In the genomic region with DNA sequence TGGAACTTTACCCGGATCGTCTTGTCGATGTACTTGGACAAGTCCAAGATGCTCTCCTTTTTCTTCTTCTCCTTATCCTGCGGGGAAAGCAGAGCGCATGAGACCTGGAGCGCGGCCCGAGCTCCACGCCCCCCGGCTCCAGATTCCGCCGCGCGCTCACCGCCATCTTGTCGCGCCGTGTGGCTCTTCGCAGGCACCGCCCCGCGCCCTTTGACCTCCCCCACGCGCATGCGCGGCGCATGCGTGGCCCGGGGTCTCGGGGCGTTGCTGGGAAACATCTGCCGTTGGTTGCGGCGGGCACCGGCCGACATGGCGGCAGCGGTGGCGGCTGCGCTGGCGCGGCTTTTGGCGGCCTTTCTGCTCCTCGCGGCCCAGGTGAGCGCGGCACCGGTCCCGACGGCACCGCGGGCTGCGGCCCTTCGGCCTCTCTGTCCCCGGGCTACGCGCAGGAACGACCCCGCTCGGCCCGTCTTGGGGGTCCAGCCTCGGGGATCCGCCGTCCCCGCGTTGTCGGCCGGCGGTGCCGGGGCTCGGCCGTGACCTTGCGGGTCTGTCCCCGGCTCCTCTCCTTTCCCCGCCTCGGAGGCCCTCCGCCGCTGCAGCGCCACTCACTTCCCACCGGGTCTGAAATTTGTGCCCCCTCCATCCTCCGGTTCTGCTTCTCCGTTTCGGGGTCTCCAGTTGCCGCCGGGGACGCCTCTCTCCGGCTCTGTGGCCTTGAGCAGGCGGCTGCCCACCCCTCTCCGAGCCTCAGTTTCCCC, we compare ENCODE assay signal across 1 cellular context.
TF ChIP-seq lines count a peak whose summit lies in the region.

A gene (minus strand): TSS at position 186 of the 761 bp plus-strand sequence. CDS start 20 bp downstream, at position 166.
A gene with protein sequence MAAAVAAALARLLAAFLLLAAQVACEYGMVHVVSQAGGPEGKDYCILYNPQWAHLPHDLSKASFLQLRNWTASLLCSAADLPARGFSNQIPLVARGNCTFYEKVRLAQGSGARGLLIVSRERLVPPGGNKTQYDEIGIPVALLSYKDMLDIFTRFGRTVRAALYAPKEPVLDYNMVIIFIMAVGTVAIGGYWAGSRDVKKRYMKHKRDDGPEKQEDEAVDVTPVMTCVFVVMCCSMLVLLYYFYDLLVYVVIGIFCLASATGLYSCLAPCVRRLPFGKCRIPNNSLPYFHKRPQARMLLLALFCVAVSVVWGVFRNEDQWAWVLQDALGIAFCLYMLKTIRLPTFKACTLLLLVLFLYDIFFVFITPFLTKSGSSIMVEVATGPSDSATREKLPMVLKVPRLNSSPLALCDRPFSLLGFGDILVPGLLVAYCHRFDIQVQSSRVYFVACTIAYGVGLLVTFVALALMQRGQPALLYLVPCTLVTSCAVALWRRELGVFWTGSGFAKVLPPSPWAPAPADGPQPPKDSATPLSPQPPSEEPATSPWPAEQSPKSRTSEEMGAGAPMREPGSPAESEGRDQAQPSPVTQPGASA (plus strand): TSS at position 284 of the 761 bp plus-strand sequence. CDS start 26 bp downstream, at position 310.

TF ChIP-seq in HEK293, 187 proteins besides CTCF, POLR2A, EP300 and RAD21 (continued from another document):
- TF ChIP-seq, protein P1, sequence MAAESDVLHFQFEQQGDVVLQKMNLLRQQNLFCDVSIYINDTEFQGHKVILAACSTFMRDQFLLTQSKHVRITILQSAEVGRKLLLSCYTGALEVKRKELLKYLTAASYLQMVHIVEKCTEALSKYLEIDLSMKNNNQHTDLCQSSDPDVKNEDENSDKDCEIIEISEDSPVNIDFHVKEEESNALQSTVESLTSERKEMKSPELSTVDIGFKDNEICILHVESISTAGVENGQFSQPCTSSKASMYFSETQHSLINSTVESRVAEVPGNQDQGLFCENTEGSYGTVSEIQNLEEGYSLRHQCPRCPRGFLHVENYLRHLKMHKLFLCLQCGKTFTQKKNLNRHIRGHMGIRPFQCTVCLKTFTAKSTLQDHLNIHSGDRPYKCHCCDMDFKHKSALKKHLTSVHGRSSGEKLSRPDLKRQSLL (tag by site-specific recombination; IDR thresholded peaks at IDR 0.05), result peak; percentile 94
- no peak for TF ChIP-seq ZNF48 (tag by site-specific recombination; IDR thresholded peaks at IDR 0.05)
- TF ChIP-seq OSR2 (tag by site-specific recombination; IDR thresholded peaks at IDR 0.05), result no peak
- TF ChIP-seq, protein P2, sequence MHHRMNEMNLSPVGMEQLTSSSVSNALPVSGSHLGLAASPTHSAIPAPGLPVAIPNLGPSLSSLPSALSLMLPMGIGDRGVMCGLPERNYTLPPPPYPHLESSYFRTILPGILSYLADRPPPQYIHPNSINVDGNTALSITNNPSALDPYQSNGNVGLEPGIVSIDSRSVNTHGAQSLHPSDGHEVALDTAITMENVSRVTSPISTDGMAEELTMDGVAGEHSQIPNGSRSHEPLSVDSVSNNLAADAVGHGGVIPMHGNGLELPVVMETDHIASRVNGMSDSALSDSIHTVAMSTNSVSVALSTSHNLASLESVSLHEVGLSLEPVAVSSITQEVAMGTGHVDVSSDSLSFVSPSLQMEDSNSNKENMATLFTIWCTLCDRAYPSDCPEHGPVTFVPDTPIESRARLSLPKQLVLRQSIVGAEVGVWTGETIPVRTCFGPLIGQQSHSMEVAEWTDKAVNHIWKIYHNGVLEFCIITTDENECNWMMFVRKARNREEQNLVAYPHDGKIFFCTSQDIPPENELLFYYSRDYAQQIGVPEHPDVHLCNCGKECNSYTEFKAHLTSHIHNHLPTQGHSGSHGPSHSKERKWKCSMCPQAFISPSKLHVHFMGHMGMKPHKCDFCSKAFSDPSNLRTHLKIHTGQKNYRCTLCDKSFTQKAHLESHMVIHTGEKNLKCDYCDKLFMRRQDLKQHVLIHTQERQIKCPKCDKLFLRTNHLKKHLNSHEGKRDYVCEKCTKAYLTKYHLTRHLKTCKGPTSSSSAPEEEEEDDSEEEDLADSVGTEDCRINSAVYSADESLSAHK (tag by site-specific recombination; IDR thresholded peaks at IDR 0.05), result no peak
- TF ChIP-seq ZNF391 (tag by site-specific recombination; IDR thresholded peaks at IDR 0.05; ENCODE audit: borderline replicate concordance, low read depth), result 0 out of 2 replicates have a peak, but pooled peaks have one; percentile 61
- TF ChIP-seq, protein P3, sequence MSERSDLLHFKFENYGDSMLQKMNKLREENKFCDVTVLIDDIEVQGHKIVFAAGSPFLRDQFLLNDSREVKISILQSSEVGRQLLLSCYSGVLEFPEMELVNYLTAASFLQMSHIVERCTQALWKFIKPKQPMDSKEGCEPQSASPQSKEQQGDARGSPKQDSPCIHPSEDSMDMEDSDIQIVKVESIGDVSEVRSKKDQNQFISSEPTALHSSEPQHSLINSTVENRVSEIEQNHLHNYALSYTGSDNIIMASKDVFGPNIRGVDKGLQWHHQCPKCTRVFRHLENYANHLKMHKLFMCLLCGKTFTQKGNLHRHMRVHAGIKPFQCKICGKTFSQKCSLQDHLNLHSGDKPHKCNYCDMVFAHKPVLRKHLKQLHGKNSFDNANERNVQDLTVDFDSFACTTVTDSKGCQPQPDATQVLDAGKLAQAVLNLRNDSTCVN (tag by site-specific recombination; optimal IDR thresholded peaks at IDR 0.05), result peak; percentile 90
- TF ChIP-seq GLIS1 (tag by site-specific recombination; IDR thresholded peaks at IDR 0.05), result peak; percentile 11; the same call in 1 of the 2 replicates
- TF ChIP-seq, protein P4, sequence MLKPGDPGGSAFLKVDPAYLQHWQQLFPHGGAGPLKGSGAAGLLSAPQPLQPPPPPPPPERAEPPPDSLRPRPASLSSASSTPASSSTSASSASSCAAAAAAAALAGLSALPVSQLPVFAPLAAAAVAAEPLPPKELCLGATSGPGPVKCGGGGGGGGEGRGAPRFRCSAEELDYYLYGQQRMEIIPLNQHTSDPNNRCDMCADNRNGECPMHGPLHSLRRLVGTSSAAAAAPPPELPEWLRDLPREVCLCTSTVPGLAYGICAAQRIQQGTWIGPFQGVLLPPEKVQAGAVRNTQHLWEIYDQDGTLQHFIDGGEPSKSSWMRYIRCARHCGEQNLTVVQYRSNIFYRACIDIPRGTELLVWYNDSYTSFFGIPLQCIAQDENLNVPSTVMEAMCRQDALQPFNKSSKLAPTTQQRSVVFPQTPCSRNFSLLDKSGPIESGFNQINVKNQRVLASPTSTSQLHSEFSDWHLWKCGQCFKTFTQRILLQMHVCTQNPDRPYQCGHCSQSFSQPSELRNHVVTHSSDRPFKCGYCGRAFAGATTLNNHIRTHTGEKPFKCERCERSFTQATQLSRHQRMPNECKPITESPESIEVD (tag by site-specific recombination; IDR thresholded peaks at IDR 0.05), result no peak
- TF ChIP-seq ZSCAN30 (tag by site-specific recombination; IDR thresholded peaks at IDR 0.05), result peak; percentile 55; the same call in 1 of the 2 replicates
- peak; percentile 22; the same call in 1 of the 2 replicates for TF ChIP-seq IKZF3 (tag by site-specific recombination; IDR thresholded peaks at IDR 0.05)
- TF ChIP-seq ZNF660 (tag by site-specific recombination; IDR thresholded peaks at IDR 0.05), result no peak; the same call in 1 of the 2 replicates
- no peak for TF ChIP-seq ZNF394 (tag by site-specific recombination; IDR thresholded peaks at IDR 0.05; ENCODE audit: borderline replicate concordance)
- peak; percentile 92 for TF ChIP-seq ZNF341 (tag by site-specific recombination; IDR thresholded peaks at IDR 0.05; ENCODE audit: low read depth)
- 0 out of 2 replicates have a peak, but pooled peaks have one; percentile 21 for TF ChIP-seq ZNF596 (tag by site-specific recombination; IDR thresholded peaks at IDR 0.05)
- 0 out of 2 replicates have a peak, but pooled peaks have one; percentile 43 for TF ChIP-seq SP7 (tag by site-specific recombination; IDR thresholded peaks at IDR 0.05)
- TF ChIP-seq, protein P5, sequence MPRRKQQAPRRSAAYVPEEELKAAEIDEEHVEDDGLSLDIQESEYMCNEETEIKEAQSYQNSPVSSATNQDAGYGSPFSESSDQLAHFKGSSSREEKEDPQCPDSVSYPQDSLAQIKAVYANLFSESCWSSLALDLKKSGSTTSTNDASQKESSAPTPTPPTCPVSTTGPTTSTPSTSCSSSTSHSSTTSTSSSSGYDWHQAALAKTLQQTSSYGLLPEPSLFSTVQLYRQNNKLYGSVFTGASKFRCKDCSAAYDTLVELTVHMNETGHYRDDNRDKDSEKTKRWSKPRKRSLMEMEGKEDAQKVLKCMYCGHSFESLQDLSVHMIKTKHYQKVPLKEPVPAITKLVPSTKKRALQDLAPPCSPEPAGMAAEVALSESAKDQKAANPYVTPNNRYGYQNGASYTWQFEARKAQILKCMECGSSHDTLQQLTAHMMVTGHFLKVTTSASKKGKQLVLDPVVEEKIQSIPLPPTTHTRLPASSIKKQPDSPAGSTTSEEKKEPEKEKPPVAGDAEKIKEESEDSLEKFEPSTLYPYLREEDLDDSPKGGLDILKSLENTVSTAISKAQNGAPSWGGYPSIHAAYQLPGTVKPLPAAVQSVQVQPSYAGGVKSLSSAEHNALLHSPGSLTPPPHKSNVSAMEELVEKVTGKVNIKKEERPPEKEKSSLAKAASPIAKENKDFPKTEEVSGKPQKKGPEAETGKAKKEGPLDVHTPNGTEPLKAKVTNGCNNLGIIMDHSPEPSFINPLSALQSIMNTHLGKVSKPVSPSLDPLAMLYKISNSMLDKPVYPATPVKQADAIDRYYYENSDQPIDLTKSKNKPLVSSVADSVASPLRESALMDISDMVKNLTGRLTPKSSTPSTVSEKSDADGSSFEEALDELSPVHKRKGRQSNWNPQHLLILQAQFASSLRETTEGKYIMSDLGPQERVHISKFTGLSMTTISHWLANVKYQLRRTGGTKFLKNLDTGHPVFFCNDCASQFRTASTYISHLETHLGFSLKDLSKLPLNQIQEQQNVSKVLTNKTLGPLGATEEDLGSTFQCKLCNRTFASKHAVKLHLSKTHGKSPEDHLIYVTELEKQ (tag by site-specific recombination; IDR thresholded peaks at IDR 0.05; ENCODE audit: borderline replicate concordance), result no peak
- TF ChIP-seq GLIS2 (tag by site-specific recombination; IDR thresholded peaks at IDR 0.05), result peak; percentile 50; the same call in 1 of the 2 replicates
- TF ChIP-seq ZNF629 (tag by site-specific recombination; IDR thresholded peaks at IDR 0.05), result peak; percentile 7; the same call in 1 of the 2 replicates
- TF ChIP-seq YY2 (tag by site-specific recombination; IDR thresholded peaks at IDR 0.05), result peak; percentile 97
- TF ChIP-seq ZNF76 (tag by site-specific recombination; IDR thresholded peaks at IDR 0.05; ENCODE audit: borderline replicate concordance, low read depth), result peak; percentile 81
- TF ChIP-seq ZEB2 (tag by site-specific recombination; IDR thresholded peaks at IDR 0.05), result no peak
- no peak; the same call in 1 of the 2 replicates for TF ChIP-seq ZNF561 (tag by site-specific recombination; IDR thresholded peaks at IDR 0.05; ENCODE audit: borderline replicate concordance)
- peak; percentile 87 for TF ChIP-seq KLF1 (tag by site-specific recombination; IDR thresholded peaks at IDR 0.05)
- peak; percentile 93 for TF ChIP-seq YY1 (tag by site-specific recombination; IDR thresholded peaks at IDR 0.05)
- TF ChIP-seq ZBTB7A (tag by site-specific recombination; IDR thresholded peaks at IDR 0.05; ENCODE audit: low read depth), result no peak; the same call in 1 of the 2 replicates
- no peak for TF ChIP-seq ZNF324 (tag by site-specific recombination; IDR thresholded peaks at IDR 0.05)
- TF ChIP-seq ZBTB8A (tag by site-specific recombination; IDR thresholded peaks at IDR 0.05), result no peak
- no peak for TF ChIP-seq SALL2 (tag by site-specific recombination; IDR thresholded peaks at IDR 0.05; ENCODE audit: borderline replicate concordance)
- TF ChIP-seq, protein P6, sequence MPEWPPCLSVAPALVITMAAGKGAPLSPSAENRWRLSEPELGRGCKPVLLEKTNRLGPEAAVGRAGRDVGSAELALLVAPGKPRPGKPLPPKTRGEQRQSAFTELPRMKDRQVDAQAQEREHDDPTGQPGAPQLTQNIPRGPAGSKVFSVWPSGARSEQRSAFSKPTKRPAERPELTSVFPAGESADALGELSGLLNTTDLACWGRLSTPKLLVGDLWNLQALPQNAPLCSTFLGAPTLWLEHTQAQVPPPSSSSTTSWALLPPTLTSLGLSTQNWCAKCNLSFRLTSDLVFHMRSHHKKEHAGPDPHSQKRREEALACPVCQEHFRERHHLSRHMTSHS (tag by site-specific recombination; IDR thresholded peaks at IDR 0.05), result no peak
- TF ChIP-seq ZNF654 (tag by site-specific recombination; IDR thresholded peaks at IDR 0.05; ENCODE audit: low read depth), result no peak
- TF ChIP-seq ZXDB (tag by site-specific recombination; IDR thresholded peaks at IDR 0.05), result peak; percentile 67
- TF ChIP-seq ZNF776 (tag by site-specific recombination; IDR thresholded peaks at IDR 0.05; ENCODE audit: borderline replicate concordance), result no peak
